In the genomic region with DNA sequence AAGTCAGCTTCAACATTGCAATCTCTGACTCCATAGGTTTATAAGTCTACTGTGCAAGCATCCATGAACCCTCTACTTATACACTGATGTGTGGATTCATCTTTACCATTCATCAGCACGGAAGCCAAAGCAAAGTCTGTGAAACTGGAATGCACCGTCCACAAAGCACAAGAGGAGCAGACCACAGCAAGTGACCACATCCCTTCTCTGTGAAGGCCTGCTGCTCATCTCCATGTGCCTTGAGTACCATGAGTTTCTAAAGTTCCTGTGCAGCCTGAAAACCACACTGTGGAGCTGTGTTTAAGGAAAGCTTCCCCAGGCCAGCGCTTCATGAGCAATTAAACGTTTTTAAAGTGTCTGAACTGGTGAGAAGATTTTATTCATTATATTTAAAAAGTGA, we compare ENCODE assay signal across 25 cellular contexts. TPM values are rescaled to one million over a fixed set of nuclear protein-coding genes. Genes with fewer than 3 reads are reported as not detected.
"Had no signal": no experiment of that assay in that cellular context is flagged by ENCODE, and none has a peak within 500 bp of the region (broad histone marks: within the 10 kb centered on the region; RNA-seq: fewer than 3 reads in every experiment).

No MANE protein-coding gene starts in this region.

- H3K36me3 Mint-ChIP-seq: activated naive CD8-positive, alpha-beta T cell treated with anti-CD3 and anti-CD28 coated beads for 36 hours had no signal

- DNase-seq: activated CD4-positive, alpha-beta T cell treated with anti-CD3 and anti-CD28 coated beads, Interleukin-2, amount 50 U/mL, for 4 hours; activated CD8-positive, alpha-beta memory T cell treated with anti-CD3 and anti-CD28 coated beads, Interleukin-2, amount 50 U/mL, for 48 hours; activated naive CD4-positive, alpha-beta T cell treated with Interleukin-2 at 50 U/mL for 16 hours; activated naive CD8-positive, alpha-beta T cell treated with anti-CD3 and anti-CD28 coated beads for 36 hours; activated T-cell treated with anti-CD3 and anti-CD28 coated beads, Interleukin-2, amount 50 U/mL, for 4 hours; effector memory CD4-positive, alpha-beta T cell; foreskin keratinocyte; glutamatergic neuron; hippocampal formation; left ventricle myocardium superior; mammary epithelial cell; natural killer cell; retina; spleen; stimulated activated CD4-positive, alpha-beta T cell treated with anti-CD3 and anti-CD28 coated beads, Interleukin-4, amount 100 ng/mL, for 1 hour; stimulated activated naive CD4-positive, alpha-beta T cell treated with Interleukin-2 at 50 U/mL for 16 hours; upper lobe of right lung had no signal

- H3K27me3 Mint-ChIP-seq: activated naive CD8-positive, alpha-beta T cell treated with anti-CD3 and anti-CD28 coated beads for 36 hours had no signal

- H3K27ac Mint-ChIP-seq: activated naive CD8-positive, alpha-beta T cell treated with anti-CD3 and anti-CD28 coated beads for 36 hours; mesothelial cell of epicardium; natural killer cell; progenitor cell of endocrine pancreas; WTC11 had no signal

- H3K4me3 Mint-ChIP-seq: activated naive CD8-positive, alpha-beta T cell treated with anti-CD3 and anti-CD28 coated beads for 36 hours; activated T-cell treated with anti-CD3 and anti-CD28 coated beads, Interleukin-2, amount 50 U/mL, for 4 hours; central memory CD8-positive, alpha-beta T cell; mesothelial cell of epicardium; natural killer cell; WTC11 had no signal

- H3K4me1 Mint-ChIP-seq: activated naive CD8-positive, alpha-beta T cell treated with anti-CD3 and anti-CD28 coated beads for 36 hours; central memory CD8-positive, alpha-beta T cell; natural killer cell had no signal

RNA-seq across cellular contexts. Expression of a gene that starts 20.0 kb away (rescaled TPM):
- total RNA-seq: activated CD8-positive, alpha-beta memory T cell treated with anti-CD3 and anti-CD28 coated beads for 36 hours; activated naive CD8-positive, alpha-beta T cell treated with anti-CD3 and anti-CD28 coated beads for 36 hours; activated T-cell treated with anti-CD3 and anti-CD28 coated beads, Interleukin-2, amount 50 U/mL, for 4 hours; astrocyte; dermis microvascular lymphatic vessel endothelial cell; foreskin keratinocyte; left ventricle myocardium superior; mammary epithelial cell; mesothelial cell of epicardium; osteoblast; progenitor cell of endocrine pancreas; spleen; upper lobe of right lung had no signal
